In genomic region chr5:29218138-29218537, GRCh38 we compare ENCODE assay signal across 22 cellular contexts.
DNase-seq lines count a peak whose midpoint lies in the region; ATAC-seq and TF ChIP-seq lines count a peak whose summit lies in the region.
"Had no signal": no experiment of that assay in that cellular context is flagged by ENCODE, and none has a peak within 500 bp of the region (broad histone marks: within the 10 kb centered on the region; RNA-seq: fewer than 3 reads in every experiment).

No MANE protein-coding gene starts in this region.

- no peak overlapping the region for H3K18ac ChIP-seq in mesendoderm (ENCODE audit: low read length)

- DNase-seq in NCI-H1092 treated with DMSO at 0.1 percent for 48 hours (lab: John Stamatoyannopoulos, UW) (peak; percentile 17), NCI-H1092 (lab: John Stamatoyannopoulos, UW) (no peak), NB4 (ENCODE audit: low read depth) (peak; percentile 6), RWPE2 (ENCODE audit: low spot score) (no peak), mesendoderm (peak; percentile 48), T-helper 2 cell (no peak), HUDEP-2 (lab: John Stamatoyannopoulos, UW; ENCODE audit: unreplicated experiment in 76 of 76) (no peak), psoas muscle (no peak)
- DNase-seq: activated CD4-positive, alpha-beta T cell treated with anti-CD3 and anti-CD28 coated beads, Interleukin-2, amount 50 U/mL, for 1 hour; activated naive CD4-positive, alpha-beta T cell treated with anti-CD3 and anti-CD28 coated beads for 36 hours; CD4-positive, CD25-positive, alpha-beta regulatory T cell; colonic mucosa; left ventricle myocardium inferior; NCI-H2029; stimulated activated CD4-positive, alpha-beta T cell treated with anti-CD3 and anti-CD28 coated beads, Interleukin-12 subunit alpha, Interleukin-12 subunit beta, amount 100 ng/mL, for 4 hours; stimulated activated naive B cell treated with anti-CD40 and anti-IgM and Interleukin-4, amounts not matched to agents 10 μg/mL and 1 μg/mL and 100 μg/mL, for 72 hours; T1000; transverse colon had no signal

- no peak overlapping the region for H4K5ac ChIP-seq in mesendoderm (ENCODE audit: low read length)

- no peak overlapping the region for H3K9ac ChIP-seq in mesendoderm (ENCODE audit: low read length)

- H3K9me3 ChIP-seq in RWPE2 (ENCODE audit: severe bottlenecking) (no peaks in the 10 kb centered on the region), psoas muscle (no peaks in the 10 kb centered on the region)
- H3K9me3 ChIP-seq: colonic mucosa, gastroesophageal sphincter, left ventricle myocardium inferior, SJSA1 had no signal

- no peaks in the 10 kb centered on the region for H3K27me3 ChIP-seq in RWPE2 (ENCODE audit: insufficient read depth, poor library complexity, severe bottlenecking)
- no peaks in the 10 kb centered on the region for H3K27me3 ChIP-seq in mesendoderm (ENCODE audit: insufficient read depth, low read length, poor library complexity)
- H3K27me3 ChIP-seq in psoas muscle (ENCODE audit: insufficient read depth in 3 of 3, low read length in 2 of 3): no peaks in the 10 kb centered on the region
- H3K27me3 ChIP-seq: colonic mucosa, gastroesophageal sphincter, SJSA1, transverse colon had no signal

- intact Hi-C loops in psoas muscle (cut with DNase I): no loop called here

- no peak overlapping the region for H2BK5ac ChIP-seq in mesendoderm (ENCODE audit: low read length)

- H2AK5ac ChIP-seq in mesendoderm (ENCODE audit: low read length): no peak overlapping the region

- H3K4me3 ChIP-seq in NB4 (ENCODE audit: low read depth, low read length): no peak overlapping the region
- no peak overlapping the region for H3K4me3 ChIP-seq in RWPE2 (ENCODE audit: severe bottlenecking)
- no peak overlapping the region for H3K4me3 ChIP-seq in mesendoderm (ENCODE audit: low read length)
- H3K4me3 ChIP-seq in psoas muscle: no peak overlapping the region
- H3K4me3 ChIP-seq: colonic mucosa, gastroesophageal sphincter, left ventricle myocardium inferior, SJSA1, transverse colon had no signal

- no peak overlapping the region for H4K8ac ChIP-seq in mesendoderm (ENCODE audit: low read depth, low read length)

- no peaks in the 10 kb centered on the region for H3K79me2 ChIP-seq in mesendoderm (ENCODE audit: control insufficient read depth, insufficient read depth, low read length)

- H3K36me3 ChIP-seq in RWPE2 (ENCODE audit: low read depth): no peaks in the 10 kb centered on the region
- H3K36me3 ChIP-seq in mesendoderm (ENCODE audit: control insufficient read depth, insufficient read depth, low read length): no peaks in the 10 kb centered on the region
- H3K36me3 ChIP-seq in psoas muscle (ENCODE audit: insufficient read depth in 1 of 2, low read depth in 1 of 2): no peaks in the 10 kb centered on the region
- H3K36me3 ChIP-seq: colonic mucosa, gastroesophageal sphincter, left ventricle myocardium inferior, SJSA1, transverse colon had no signal

- no peak overlapping the region for H3K4ac ChIP-seq in mesendoderm (ENCODE audit: low read depth, low read length)

- no peak overlapping the region for H2BK120ac ChIP-seq in mesendoderm (ENCODE audit: low read depth, low read length)

- no peak overlapping the region for H2BK15ac ChIP-seq in mesendoderm (replicated peaks; ENCODE audit: low read depth)

- TF ChIP-seq POLR2A in NB4 (IDR thresholded peaks at IDR 0.05; ENCODE audit: extremely low read depth, insufficient read length): no peak

- no peak for TF ChIP-seq CTCF in NB4 (IDR thresholded peaks at IDR 0.05; ENCODE audit: low read depth, low read length)
- peak; percentile 63 for TF ChIP-seq CTCF in RWPE2 (IDR thresholded peaks at IDR 0.05; ENCODE audit: poor library complexity, severe bottlenecking)
- no peak for TF ChIP-seq CTCF in psoas muscle (IDR thresholded peaks at IDR 0.05)

- H3K23ac ChIP-seq in mesendoderm (ENCODE audit: low read length): no peak overlapping the region

- H3K4me1 ChIP-seq in RWPE2 (ENCODE audit: insufficient read depth, poor library complexity, severe bottlenecking) (no peaks in the 10 kb centered on the region), mesendoderm (ENCODE audit: control insufficient read depth, low read depth, low read length) (no peaks in the 10 kb centered on the region), psoas muscle (no peaks in the 10 kb centered on the region)
- H3K4me1 ChIP-seq: colonic mucosa, gastroesophageal sphincter, left ventricle myocardium inferior, SJSA1, transverse colon had no signal

- H3K4me2 ChIP-seq in mesendoderm (ENCODE audit: low read length): no peak overlapping the region

- H3K56ac ChIP-seq in mesendoderm (ENCODE audit: low read length): no peak overlapping the region

- ATAC-seq in RWPE2 (ENCODE audit: low read depth) (peak; percentile 71), psoas muscle (no peak)
- ATAC-seq: gastroesophageal sphincter; stimulated activated naive B cell treated with anti-CD40 and anti-IgM and Interleukin-4, amounts not matched to agents 10 μg/mL and 1 μg/mL and 100 μg/mL, for 72 hours had no signal

- H3K79me1 ChIP-seq in mesendoderm (ENCODE audit: low read length): no peaks in the 10 kb centered on the region

- no peak overlapping the region for H3K27ac ChIP-seq in RWPE2 (ENCODE audit: poor library complexity, severe bottlenecking)
- no peak overlapping the region for H3K27ac ChIP-seq in mesendoderm (ENCODE audit: low read depth, low read length)
- H3K27ac ChIP-seq in psoas muscle: no peak overlapping the region
- H3K27ac ChIP-seq: 22Rv1, colonic mucosa, gastroesophageal sphincter, HL-60, left ventricle myocardium inferior, SJSA1, transverse colon had no signal

Comparison
In these comparisons a context has a peak if more than half of its experiments do, and no peak if none do; other contexts are left out.
1. DNase-seq: peak in NCI-H1092 treated with DMSO at 0.1 percent for 48 hours (single experiment), NB4 (single experiment) and mesendoderm (single experiment); none in NCI-H1092 (single experiment), RWPE2 (single experiment), T-helper 2 cell (0 of 5), HUDEP-2 (0 of 76) and psoas muscle (0 of 2).